In genomic region chr2:98572676-98573075, GRCh38 we compare ENCODE assay signal across 21 cellular contexts. TPM values are rescaled to one million over a fixed set of nuclear protein-coding genes. Genes with fewer than 3 reads are reported as not detected.
A peak's percentile ranks its signal among the peaks of the same experiment; 100 is the strongest.
DNase-seq lines count a peak whose midpoint lies in the region; ATAC-seq, FAIRE-seq and TF ChIP-seq lines count a peak whose summit lies in the region.
"Had no signal": no experiment of that assay in that cellular context is flagged by ENCODE, and none has a peak within 500 bp of the region (broad histone marks: within the 10 kb centered on the region; RNA-seq: fewer than 3 reads in every experiment).

No MANE protein-coding gene starts in this region.

- H3K9ac ChIP-seq in H9 (ENCODE audit: extremely low read depth, insufficient read length, low read length): no peak overlapping the region
- H3K9ac ChIP-seq in HepG2 (ENCODE audit: insufficient read depth, low read depth, low read length): no peak overlapping the region
- H3K9ac ChIP-seq: SK-N-SH had no signal

- H3K9me3 ChIP-seq in H9 (ENCODE audit: control insufficient read depth, low read depth, low read length): no peaks in the 10 kb centered on the region
- H3K9me3 ChIP-seq in HepG2 (ENCODE audit: low read length): no peaks in the 10 kb centered on the region
- no peaks in the 10 kb centered on the region for H3K9me3 ChIP-seq in sigmoid colon
- H3K9me3 ChIP-seq: HAP-1, SK-N-SH had no signal

- no peak overlapping the region for H3K4me3 Mint-ChIP-seq in H9
- H3K4me3 Mint-ChIP-seq in nephron progenitor cell: no peak overlapping the region

- no peak overlapping the region for H3K4me2 ChIP-seq in H9 (ENCODE audit: insufficient read depth, insufficient read length, low read length)
- no peak overlapping the region for H3K4me2 ChIP-seq in HepG2 (ENCODE audit: low read depth, low read length)
- H3K4me2 ChIP-seq: SK-N-SH had no signal

- intact Hi-C loops in HepG2 (cut with micrococcal nuclease; ENCODE audit: unreplicated experiment) (no loop called here), sigmoid colon (cut with DNase I) (no loop called here)

- no peak for ATAC-seq in HG03159 (IDR thresholded peaks at IDR 0.05; ENCODE audit: unreplicated experiment)
- no peak for ATAC-seq in HepG2
- ATAC-seq: K562 had no signal

- H3K4me1 ChIP-seq in H9 (ENCODE audit: insufficient read depth, low read length): no peaks in the 10 kb centered on the region
- no peaks in the 10 kb centered on the region for H3K4me1 ChIP-seq in HepG2 (ENCODE audit: insufficient read depth, low read length)
- no peaks in the 10 kb centered on the region for H3K4me1 ChIP-seq in sigmoid colon
- H3K4me1 ChIP-seq: HAP-1 had no signal

- H3K27me3 Mint-ChIP-seq in H9 (ENCODE audit: low read depth) (peaks cover 2% of the 10 kb centered on the region), nephron progenitor cell (ENCODE audit: low read depth, poor library complexity) (peaks cover 10% of the 10 kb centered on the region)

- no peak overlapping the region for H2AFZ ChIP-seq in H9 (ENCODE audit: low read length)
- no peak overlapping the region for H2AFZ ChIP-seq in HepG2 (ENCODE audit: low read length)

- POLR2A ChIA-PET in HepG2 (lab: Yijun Ruan, JAX): no interaction called here

- H3K4me3 ChIP-seq in HepG2 (replicated peaks in 1 of 3; ENCODE audit: insufficient read depth in 1 of 3, low read depth in 2 of 3, low read length in 3 of 3) (no peak overlapping the region), sigmoid colon (no peak overlapping the region)
- H3K4me3 ChIP-seq: HAP-1, K562 had no signal

- H3K79me2 ChIP-seq in H9 (ENCODE audit: insufficient read depth, low read length) (no peaks in the 10 kb centered on the region), HepG2 (ENCODE audit: insufficient read depth, low read length) (no peaks in the 10 kb centered on the region)

- H2AK5ac ChIP-seq in H9 (ENCODE audit: insufficient read length, low read length): no peak overlapping the region

- H3K4me1 Mint-ChIP-seq in H9: no peaks in the 10 kb centered on the region
- no peaks in the 10 kb centered on the region for H3K4me1 Mint-ChIP-seq in nephron progenitor cell

- H3K36me3 Mint-ChIP-seq in H9 (ENCODE audit: insufficient read depth in 1 of 3, low read depth in 3 of 3): peaks cover 10 to 72% (median 43%) of the 10 kb centered on the region in 3 experiments; a peak in 6 of 7 replicates
- H3K36me3 Mint-ChIP-seq in nephron progenitor cell (ENCODE audit: low read depth): peaks cover 19% of the 10 kb centered on the region

- no peaks in the 10 kb centered on the region for H3K27me3 ChIP-seq in H9 (ENCODE audit: insufficient read depth, low read length)
- H3K27me3 ChIP-seq in HepG2 (ENCODE audit: control insufficient read depth in 1 of 2, insufficient read depth in 2 of 2, low read length in 2 of 2): no peaks in the 10 kb centered on the region
- H3K27me3 ChIP-seq in sigmoid colon: no peaks in the 10 kb centered on the region

- H3K27ac ChIP-seq in H9 (ENCODE audit: insufficient read length, low read depth, low read length) (no peak overlapping the region), HepG2 (ENCODE audit: extremely low read length, insufficient read depth, low read length) (no peak overlapping the region), sigmoid colon (no peak overlapping the region)
- H3K27ac ChIP-seq: C4-2B had no signal

- no peak overlapping the region for H2BK120ac ChIP-seq in H9 (ENCODE audit: low read depth, low read length, poor library complexity, severe bottlenecking)

- H3K23ac ChIP-seq in H9 (ENCODE audit: insufficient read length, low read depth, low read length): no peak overlapping the region

- H4K20me1 ChIP-seq in H9 (ENCODE audit: control insufficient read depth, insufficient read depth, insufficient read length): no peaks in the 10 kb centered on the region
- no peaks in the 10 kb centered on the region for H4K20me1 ChIP-seq in HepG2 (ENCODE audit: insufficient read depth, low read length)

- H2BK20ac ChIP-seq in H9 (ENCODE audit: low read depth, low read length, poor library complexity, severe bottlenecking): no peak overlapping the region

- H3K4ac ChIP-seq in H9 (ENCODE audit: low read depth, low read length): no peak overlapping the region

- H3K9me3 Mint-ChIP-seq in H9 (no peaks in the 10 kb centered on the region; a peak in 1 of 5 replicates), nephron progenitor cell (no peaks in the 10 kb centered on the region)

- H3K27ac Mint-ChIP-seq in H9 (peak overlapping the region in 2 of 3 experiments; percentile 27 to 57; a peak in 2 of 7 replicates), nephron progenitor cell (peak overlapping the region; percentile 74)

- H4K8ac ChIP-seq in H9 (replicated peaks; ENCODE audit: insufficient read length, low read depth, low read length): no peak overlapping the region

- FAIRE-seq in HepG2 (lab: Jason Lieb, UNC): no peak
- FAIRE-seq: G401.6, K562 had no signal

- H3K56ac ChIP-seq in H9 (ENCODE audit: insufficient read length, low read depth, low read length): no peak overlapping the region

- BruUV-seq in HepG2 (replicated peaks; lab: Mats Ljungman, UMichigan): no TSS peak

- H3K18ac ChIP-seq in H9 (ENCODE audit: insufficient read length, low read depth, low read length): no peak overlapping the region

- in situ Hi-C loops in HepG2 (cut with HindIII; ENCODE audit: extremely low pct_ligation_motif_present, low pct_unique_long_range_greater_than_20kb): no loop called here

- H4K91ac ChIP-seq in H9 (ENCODE audit: insufficient read length, low read depth, low read length): no peak overlapping the region

- TF ChIP-seq POLR2A in HepG2 (IDR thresholded peaks at IDR 0.05; ENCODE audit: insufficient read depth in 1 of 2, low read depth in 2 of 2, low read length in 2 of 2) (no peak), sigmoid colon (IDR thresholded peaks at IDR 0.05) (no peak)

- DNase-seq in H9 (no peak), astrocyte of the hippocampus (ENCODE audit: low read depth, low spot score) (peak; percentile 13), nephron progenitor cell (no peak), superior temporal gyrus (ENCODE audit: extremely low spot score) (peak; percentile 18), HepG2 (ENCODE audit: low spot score) (no peak), sigmoid colon (no peak)
- DNase-seq: DMS 273 treated with DMSO at 0.1 percent for 48 hours, DND-41, NCI-H1105 treated with DMSO at 0.1 percent for 48 hours, NCI-H1694, NCI-H2107, NCI-H2227 treated with DMSO at 0.1 percent for 48 hours, NCI-H510A treated with DMSO at 0.1 percent for 48 hours, RPMI8226, SHP77 treated with DMSO at 0.1 percent for 48 hours, SK-N-SH had no signal

- TF ChIP-seq CTCF in H9 (conservative IDR thresholded peaks at IDR 0.05): no peak
- TF ChIP-seq CTCF in nephron progenitor cell (IDR thresholded peaks at IDR 0.05): no peak
- no peak for TF ChIP-seq CTCF in HepG2 (CRISPR knock-in tag; IDR thresholded peaks at IDR 0.05)
- TF ChIP-seq CTCF in sigmoid colon (IDR thresholded peaks at IDR 0.05): no peak

- no peak for TF ChIP-seq RAD21 in HepG2 (CRISPR knock-in tag; IDR thresholded peaks at IDR 0.05)

- no peak overlapping the region for H2BK15ac ChIP-seq in H9 (ENCODE audit: low read depth, low read length)

- WGBS in H9 (ENCODE audit: extremely low coverage, insufficient read length, low lambda C conversion rate): no CpG with 5 or more reads among the region's 15 CpGs
- WGBS in HepG2 (ENCODE audit: low lambda C conversion rate): 93% methylated on average over 15 of the region's 15 CpGs
- 92 to 94% methylated on average over 15 of the region's 15 CpGs for WGBS in sigmoid colon, 2 donors

- no peak overlapping the region for H4K5ac ChIP-seq in H9 (ENCODE audit: insufficient read length, low read depth, low read length)

- TF ChIP-seq EP300 in HepG2 (IDR thresholded peaks at IDR 0.05; ENCODE audit: low read depth in 2 of 2, low read length in 2 of 2): no peak
- TF ChIP-seq EP300 in HepG2 (CRISPR knock-in tag; IDR thresholded peaks at IDR 0.05; ENCODE audit: borderline replicate concordance): no peak
- TF ChIP-seq EP300 in sigmoid colon (IDR thresholded peaks at IDR 0.05): no peak

- H2BK5ac ChIP-seq in H9 (ENCODE audit: insufficient read length, low read length): no peak overlapping the region

- peaks cover 3 to 24% of the 10 kb centered on the region in 2 experiments; a peak in 4 of 5 replicates for H3K36me3 ChIP-seq in HepG2 (replicated peaks in 1 of 2; ENCODE audit: control insufficient read depth in 1 of 2, insufficient read depth in 2 of 2, low read length in 2 of 2)
- H3K36me3 ChIP-seq in sigmoid colon: peaks cover 26 to 97% (median 53%) of the 10 kb centered on the region in 4 donors

- no peaks in the 10 kb centered on the region for H3K23me2 ChIP-seq in H9 (ENCODE audit: insufficient read length, low read depth, low read length, poor library complexity, severe bottlenecking)

- no peaks in the 10 kb centered on the region for H3K79me1 ChIP-seq in H9 (ENCODE audit: insufficient read depth, low read depth, low read length, poor library complexity, severe bottlenecking)

- H3T11ph ChIP-seq in H9 (ENCODE audit: low read length): no peak overlapping the region

- CTCF ChIA-PET in HepG2 (lab: Yijun Ruan, JAX; ENCODE audit: low intra/inter-chr PET ratio, low total read pairs): no interaction called here

- H2BK12ac ChIP-seq in H9 (ENCODE audit: insufficient read length, low read depth, low read length): no peak overlapping the region

- no peak overlapping the region for H3K14ac ChIP-seq in H9 (ENCODE audit: insufficient read depth, low read length)

RNA-seq across cellular contexts. Expression of gene COA5, which starts 35.6 kb away (rescaled TPM):
- total RNA-seq in H9 (2021): 23.6 and 24.5 TPM in 2 replicates
- total RNA-seq in HepG2 (2016; rRNA removed; fragmentation: Illumina TruSeq; extraction: Trizol): 64.5 and 72.9 TPM in 2 replicates
- 27.1 and 32.8 TPM in 2 replicates for total RNA-seq in HepG2 (2016; cell fraction: cytosol; rRNA removed; fragmentation: Illumina TruSeq; extraction: Trizol; ENCODE audit: low read depth)
- total RNA-seq in HepG2 (2016; cell fraction: insoluble cytoplasmic fraction; rRNA removed; fragmentation: Illumina TruSeq; extraction: Trizol): 61.3 and 76.9 TPM in 2 replicates
- 46.1 and 48.2 TPM in 2 replicates for total RNA-seq in HepG2 (2016; cell fraction: membrane; rRNA removed; fragmentation: Illumina TruSeq; extraction: Trizol)
- 41.0 and 50.3 TPM in 2 replicates for total RNA-seq in HepG2 (2016; cell fraction: nucleus; rRNA removed; fragmentation: Illumina TruSeq; extraction: Trizol)
- 43.6 and 44.4 TPM in 2 replicates for polyA plus RNA-seq in HepG2 (2011; rRNA removed)
- polyA plus RNA-seq in HepG2 (2011; cell fraction: cytosol; rRNA removed): 33.4 and 39.7 TPM in 2 replicates
- polyA plus RNA-seq in HepG2 (2011; cell fraction: nucleus; rRNA removed): 36.9 and 50.2 TPM in 2 replicates
- polyA plus RNA-seq in HepG2 (2012): 71.5 and 94.3 TPM in 2 replicates
- polyA plus RNA-seq in HepG2 (2016; cell fraction: cytosol; fragmentation: Illumina TruSeq; extraction: Trizol; ENCODE audit: low read depth): 25.6 and 45.6 TPM in 2 replicates
- 61.8 and 75.0 TPM in 2 replicates for polyA plus RNA-seq in HepG2 (2016; cell fraction: insoluble cytoplasmic fraction; fragmentation: Illumina TruSeq; extraction: Trizol; ENCODE audit: low read depth)
- 38.1 and 48.3 TPM in 2 replicates for polyA plus RNA-seq in HepG2 (2016; cell fraction: membrane; fragmentation: Illumina TruSeq; extraction: Trizol; ENCODE audit: low read depth)
- polyA plus RNA-seq in HepG2 (2016; cell fraction: nucleus; fragmentation: Illumina TruSeq; extraction: Trizol; ENCODE audit: insufficient read depth, low read depth): 94.3 and 101 TPM in 2 replicates
- 4.7 and 10.7 TPM in 2 replicates for polyA minus RNA-seq in HepG2 (2011; rRNA and poly(A)+ RNA removed; ENCODE audit: low replicate concordance)
- polyA minus RNA-seq in HepG2 (2011; cell fraction: cytosol; rRNA and poly(A)+ RNA removed): 7.8 and 8.6 TPM in 2 replicates
- 45.1 and 55.9 TPM in 2 replicates for polyA minus RNA-seq in HepG2 (2011; cell fraction: nucleus; rRNA and poly(A)+ RNA removed)
- total RNA-seq in sigmoid colon: 10 to 100 TPM; 35.5 to 53.8 (median 43.4) TPM
- 10 to 100 TPM; 28.3 to 44.4 (median 38.8) TPM for polyA plus RNA-seq in sigmoid colon

RNA-seq across cellular contexts. Expression of gene UNC50, which starts 35.7 kb away (rescaled TPM):
- total RNA-seq in H9 (2021) (35.4 and 35.6 TPM in 2 replicates), HepG2 (2016; rRNA removed; fragmentation: Illumina TruSeq; extraction: Trizol) (58.0 and 95.6 TPM in 2 replicates), sigmoid colon (10 to 100 TPM; 39.4 to 61.0 (median 52.7) TPM)
- 42.0 and 43.6 TPM in 2 replicates for total RNA-seq in HepG2 (2016; cell fraction: cytosol; rRNA removed; fragmentation: Illumina TruSeq; extraction: Trizol; ENCODE audit: low read depth)
- 63.0 and 102 TPM in 2 replicates for total RNA-seq in HepG2 (2016; cell fraction: insoluble cytoplasmic fraction; rRNA removed; fragmentation: Illumina TruSeq; extraction: Trizol)
- 47.4 and 49.0 TPM in 2 replicates for total RNA-seq in HepG2 (2016; cell fraction: membrane; rRNA removed; fragmentation: Illumina TruSeq; extraction: Trizol)
- total RNA-seq in HepG2 (2016; cell fraction: nucleus; rRNA removed; fragmentation: Illumina TruSeq; extraction: Trizol): 79.1 and 80.7 TPM in 2 replicates
- polyA plus RNA-seq in HepG2 (2011; rRNA removed) (63.3 and 92.6 TPM in 2 replicates), sigmoid colon (10 to 100 TPM; 12.5 to 29.0 (median 19.8) TPM)
- 47.2 and 81.0 TPM in 2 replicates for polyA plus RNA-seq in HepG2 (2011; cell fraction: cytosol; rRNA removed)
- 54.2 and 66.7 TPM in 2 replicates for polyA plus RNA-seq in HepG2 (2011; cell fraction: nucleus; rRNA removed)
- 68.6 and 76.2 TPM in 2 replicates for polyA plus RNA-seq in HepG2 (2012)
- polyA plus RNA-seq in HepG2 (2016; cell fraction: cytosol; fragmentation: Illumina TruSeq; extraction: Trizol; ENCODE audit: low read depth): 28.0 and 31.3 TPM in 2 replicates
- 47.7 and 52.9 TPM in 2 replicates for polyA plus RNA-seq in HepG2 (2016; cell fraction: insoluble cytoplasmic fraction; fragmentation: Illumina TruSeq; extraction: Trizol; ENCODE audit: low read depth)
- polyA plus RNA-seq in HepG2 (2016; cell fraction: membrane; fragmentation: Illumina TruSeq; extraction: Trizol; ENCODE audit: low read depth): 29.3 and 32.1 TPM in 2 replicates
- 106 and 112 TPM in 2 replicates for polyA plus RNA-seq in HepG2 (2016; cell fraction: nucleus; fragmentation: Illumina TruSeq; extraction: Trizol; ENCODE audit: insufficient read depth, low read depth)
- polyA minus RNA-seq in HepG2 (2011; rRNA and poly(A)+ RNA removed; ENCODE audit: low replicate concordance): 13.4 and 13.9 TPM in 2 replicates
- polyA minus RNA-seq in HepG2 (2011; cell fraction: cytosol; rRNA and poly(A)+ RNA removed): 19.4 and 20.5 TPM in 2 replicates
- 42.7 and 44.1 TPM in 2 replicates for polyA minus RNA-seq in HepG2 (2011; cell fraction: nucleus; rRNA and poly(A)+ RNA removed)

Comparison
In these comparisons a context has a peak if more than half of its experiments do, and no peak if none do; other contexts are left out.
1. DNase-seq: peak in astrocyte of the hippocampus (single experiment) and superior temporal gyrus (single experiment); none in H9 (single experiment), nephron progenitor cell (single experiment), HepG2 (single experiment) and sigmoid colon (single experiment).